In the genomic region with DNA sequence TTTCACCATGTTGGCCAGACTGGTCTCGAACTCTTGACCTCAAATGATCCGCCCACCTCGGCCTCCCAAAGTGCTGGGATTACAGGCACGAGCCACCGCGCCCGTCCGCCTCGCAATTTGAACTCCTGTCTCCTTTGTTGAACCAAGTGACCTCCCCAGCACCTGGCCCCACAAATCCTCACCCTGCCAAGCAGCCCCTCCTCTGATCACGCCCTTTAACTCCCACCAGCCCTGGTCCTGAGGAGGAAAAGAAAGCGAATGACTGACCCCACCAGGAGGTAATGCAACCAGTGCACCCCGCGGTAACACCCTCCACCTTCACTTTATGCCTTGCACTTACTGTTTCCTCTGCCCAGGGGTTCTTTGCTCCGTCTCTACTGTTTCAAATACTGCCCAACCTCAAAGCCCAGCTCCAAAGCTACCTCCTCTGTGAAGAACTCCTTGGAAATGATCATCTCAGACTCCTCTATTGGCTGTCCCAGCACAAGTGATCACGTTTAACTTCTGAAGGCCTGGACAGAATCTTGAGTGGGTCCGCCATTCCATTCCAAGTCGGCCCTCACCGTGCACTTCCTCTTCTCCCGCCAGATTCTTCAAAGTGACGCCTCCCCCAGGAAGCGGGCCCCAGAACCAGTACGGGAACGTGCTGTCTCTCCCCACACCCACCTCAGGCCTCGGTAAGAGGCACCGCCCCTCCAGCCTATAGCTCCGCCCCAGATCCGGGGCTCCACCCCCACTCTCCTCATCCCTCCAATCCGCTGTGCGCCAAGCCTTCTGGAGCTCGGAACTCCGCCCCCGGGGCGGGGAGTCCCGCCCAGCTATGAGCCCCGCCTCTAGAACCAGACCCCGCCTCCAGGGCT, we compare ENCODE assay signal across 8 cellular contexts. TPM values are rescaled to one million over a fixed set of nuclear protein-coding genes. Genes with fewer than 3 reads are reported as not detected.
DNase-seq lines count a peak whose midpoint lies in the region; ATAC-seq and TF ChIP-seq lines count a peak whose summit lies in the region.

No MANE protein-coding gene starts in this region.

- peak; percentile 100 for ATAC-seq in CD8-positive, alpha-beta T cell
- ATAC-seq in GM21423 (IDR thresholded peaks at IDR 0.05; ENCODE audit: unreplicated experiment), result peak; percentile 56

- H3K9me2 ChIP-seq in MM.1S (replicated peaks; ENCODE audit: insufficient read depth, low read length), result no peaks in the 10 kb centered on the region

- no peak overlapping the region for H3K9ac ChIP-seq in MM.1S (ENCODE audit: low read length)

- H3K79me2 ChIP-seq in MM.1S (ENCODE audit: low read length), result no peaks in the 10 kb centered on the region

- no peak for TF ChIP-seq CTCF in CD8-positive, alpha-beta T cell (IDR thresholded peaks at IDR 0.05)
- TF ChIP-seq CTCF in MM.1S (IDR thresholded peaks at IDR 0.05; ENCODE audit: low read length), result no peak

- peak overlapping the region; percentile 76 for H3K4me3 Mint-ChIP-seq in CD8-positive, alpha-beta T cell

- no peak overlapping the region for H3K27ac Mint-ChIP-seq in CD8-positive, alpha-beta T cell

- peak overlapping the region; percentile 41 for H3K4me3 ChIP-seq in CD8-positive, alpha-beta T cell (ENCODE audit: low read depth, low read length)
- no peak overlapping the region for H3K4me3 ChIP-seq in MM.1S (ENCODE audit: low read length)

- no peaks in the 10 kb centered on the region for H3F3A ChIP-seq in MM.1S (ENCODE audit: insufficient read depth, low read length)

- H3K9me3 ChIP-seq in CD8-positive, alpha-beta T cell (ENCODE audit: low read length), result no peaks in the 10 kb centered on the region
- H3K9me3 ChIP-seq in MM.1S (replicated peaks; ENCODE audit: insufficient read depth, low read length), result no peaks in the 10 kb centered on the region

- H4K20me1 ChIP-seq in MM.1S (ENCODE audit: insufficient read depth, low read length), result no peaks in the 10 kb centered on the region

- no peaks in the 10 kb centered on the region for H3K36me3 ChIP-seq in CD8-positive, alpha-beta T cell (ENCODE audit: insufficient read depth, low read length)
- no peaks in the 10 kb centered on the region for H3K36me3 ChIP-seq in MM.1S (replicated peaks; ENCODE audit: insufficient read depth, low read length)

- H2AFZ ChIP-seq in MM.1S (ENCODE audit: low read length), result 0 out of 2 replicates have a peak overlapping the region, but pooled peaks have one; percentile 14

- DNase-seq in CD8-positive, alpha-beta T cell, result peak; percentile 61 to 81 (median 78)
- DNase-seq in MM.1S, result peak; percentile 57
- DNase-seq in activated CD4-positive, alpha-beta T cell treated with anti-CD3 and anti-CD28 coated beads for 1 hour, result peak; percentile 77
- peak; percentile 27 for DNase-seq in cerebellum (ENCODE audit: low spot score)
- peak; percentile 88 for DNase-seq in left kidney (ENCODE audit: low read depth, low spot score)
- peak; percentile 83 for DNase-seq in stimulated activated CD4-positive, alpha-beta T cell treated with anti-CD3 and anti-CD28 coated beads, Interleukin-4, amount 100 ng/mL, for 24 hours
- DNase-seq in GOT3 (lab: John Stamatoyannopoulos, UW), result no peak

- H3K27me3 ChIP-seq in CD8-positive, alpha-beta T cell (ENCODE audit: insufficient read depth, low read length), result no peaks in the 10 kb centered on the region
- H3K27me3 ChIP-seq in MM.1S (replicated peaks; ENCODE audit: insufficient read depth, low read length), result peaks cover 6% of the 10 kb centered on the region; the same call in 1 of the 2 replicates

- peaks cover 19% of the 10 kb centered on the region for H3K4me1 ChIP-seq in CD8-positive, alpha-beta T cell (ENCODE audit: insufficient read depth, low read length)
- no peaks in the 10 kb centered on the region for H3K4me1 ChIP-seq in MM.1S (ENCODE audit: low read length)

- CTCF ChIA-PET in CD8-positive, alpha-beta T cell (lab: Charles Lee), result interaction anchor here (1.0 to 1.1 kb wide), 2 partner anchors 9 kb away, joined by 3 to 10 read pairs; no protein-coding TSS in a partner anchor

- no peaks in the 10 kb centered on the region for H3K36me3 Mint-ChIP-seq in CD8-positive, alpha-beta T cell

- POLR2A ChIA-PET in CD8-positive, alpha-beta T cell (lab: Charles Lee), result interaction anchor here (0.8 to 2.8 kb wide), 2 partner anchors 10 to 114 kb away, joined by 3 to 9 read pairs; a partner anchor contains a TSS

- intact Hi-C loops in CD8-positive, alpha-beta T cell (cut with DNase I, micrococcal nuclease), result loop anchor here (1.0 kb wide), 2 partner anchors 11 to 14 kb away; a partner anchor contains a TSS

- no peak overlapping the region for H3K27ac ChIP-seq in CD8-positive, alpha-beta T cell (ENCODE audit: low read depth, low read length)
- no peak overlapping the region for H3K27ac ChIP-seq in MM.1S (ENCODE audit: low read length)

- no peaks in the 10 kb centered on the region for H3K27me3 Mint-ChIP-seq in CD8-positive, alpha-beta T cell (ENCODE audit: low read depth)

- no peaks in the 10 kb centered on the region for H3K9me3 Mint-ChIP-seq in CD8-positive, alpha-beta T cell

- 0 out of 2 replicates have a peak overlapping the region, but pooled peaks have one; percentile 21 for H3K4me2 ChIP-seq in MM.1S (ENCODE audit: low read depth, low read length)

- H3K4me1 Mint-ChIP-seq in CD8-positive, alpha-beta T cell (ENCODE audit: low read depth), result peaks cover 15% of the 10 kb centered on the region

RNA-seq across cellular contexts. Expression of a gene that starts 4.4 kb away (rescaled TPM):
- total RNA-seq in CD8-positive, alpha-beta T cell, result 1 to 10 TPM; 1.1 to 1.8 TPM
- total RNA-seq in cerebellum, result not detected

RNA-seq across cellular contexts. Expression of a gene that starts 11.1 kb away (rescaled TPM):
- total RNA-seq in CD8-positive, alpha-beta T cell, result 10 to 100 TPM; 26.5 to 29.0 TPM
- total RNA-seq in cerebellum, result 7.3 TPM

RNA-seq across cellular contexts. Expression of a gene that starts 14.6 kb away (rescaled TPM):
- total RNA-seq in CD8-positive, alpha-beta T cell, result 10 to 100 TPM; 45.8 to 52.5 TPM
- 35.2 TPM for total RNA-seq in cerebellum

RNA-seq across cellular contexts. Expression of a gene that starts 38.4 kb away (rescaled TPM):
- total RNA-seq in CD8-positive, alpha-beta T cell, result 10 to 100 TPM; 31.7 to 31.8 TPM
- total RNA-seq in cerebellum, result 19.6 TPM

RNA-seq across cellular contexts. Expression of a gene that starts 48.7 kb away (rescaled TPM):
- 100 to 1,000 TPM; 175 to 176 TPM for total RNA-seq in CD8-positive, alpha-beta T cell
- total RNA-seq in cerebellum, result 1.3 TPM
